ENCODE assay signal across 1 cellular context in the genomic region with DNA sequence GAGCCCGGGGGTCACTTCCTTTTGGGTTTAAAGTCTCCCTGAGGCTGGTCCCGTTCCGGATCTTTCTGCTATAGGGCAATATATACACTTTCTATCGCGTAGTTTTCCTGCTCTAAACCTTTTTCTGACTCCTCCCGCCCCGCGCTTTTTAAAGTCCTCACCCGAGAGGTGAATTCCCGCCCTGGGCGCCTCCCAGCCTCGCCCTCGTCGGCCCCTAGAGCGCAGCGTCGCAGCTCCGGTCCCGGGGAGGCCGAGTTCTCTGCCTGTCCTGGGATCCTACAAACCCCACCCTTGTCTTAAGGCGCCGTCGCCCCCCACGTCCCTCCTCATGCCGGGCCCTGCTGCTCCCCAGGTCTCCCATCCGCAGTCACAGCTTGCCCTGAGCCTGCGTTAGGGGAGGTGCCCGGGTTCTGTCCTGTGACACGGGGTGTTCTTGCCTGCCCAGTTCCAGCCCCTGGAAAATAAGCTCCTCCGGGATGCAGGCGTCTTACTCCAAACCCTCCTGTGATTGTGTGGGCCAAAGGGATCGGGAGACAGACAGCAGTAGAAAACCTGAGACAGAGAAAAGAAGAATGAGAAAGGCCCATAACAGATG.
A peak's percentile ranks its signal among the peaks of the same experiment; 100 is the strongest.
TF ChIP-seq lines count a peak whose summit lies in the region.

No MANE protein-coding gene starts in this region.

TF ChIP-seq in SK-N-SH, 30 proteins besides CTCF, POLR2A, EP300 and RAD21 (continued from another document):
- TF ChIP-seq, protein P1, sequence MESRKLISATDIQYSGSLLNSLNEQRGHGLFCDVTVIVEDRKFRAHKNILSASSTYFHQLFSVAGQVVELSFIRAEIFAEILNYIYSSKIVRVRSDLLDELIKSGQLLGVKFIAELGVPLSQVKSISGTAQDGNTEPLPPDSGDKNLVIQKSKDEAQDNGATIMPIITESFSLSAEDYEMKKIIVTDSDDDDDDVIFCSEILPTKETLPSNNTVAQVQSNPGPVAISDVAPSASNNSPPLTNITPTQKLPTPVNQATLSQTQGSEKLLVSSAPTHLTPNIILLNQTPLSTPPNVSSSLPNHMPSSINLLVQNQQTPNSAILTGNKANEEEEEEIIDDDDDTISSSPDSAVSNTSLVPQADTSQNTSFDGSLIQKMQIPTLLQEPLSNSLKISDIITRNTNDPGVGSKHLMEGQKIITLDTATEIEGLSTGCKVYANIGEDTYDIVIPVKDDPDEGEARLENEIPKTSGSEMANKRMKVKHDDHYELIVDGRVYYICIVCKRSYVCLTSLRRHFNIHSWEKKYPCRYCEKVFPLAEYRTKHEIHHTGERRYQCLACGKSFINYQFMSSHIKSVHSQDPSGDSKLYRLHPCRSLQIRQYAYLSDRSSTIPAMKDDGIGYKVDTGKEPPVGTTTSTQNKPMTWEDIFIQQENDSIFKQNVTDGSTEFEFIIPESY (IDR thresholded peaks at IDR 0.05; ENCODE audit: borderline replicate concordance, low read depth): peak; percentile 13; the same call in 1 of the 2 replicates
TF ChIP-seq in SK-N-SH: peak in this region for 3.
